In the genomic region with DNA sequence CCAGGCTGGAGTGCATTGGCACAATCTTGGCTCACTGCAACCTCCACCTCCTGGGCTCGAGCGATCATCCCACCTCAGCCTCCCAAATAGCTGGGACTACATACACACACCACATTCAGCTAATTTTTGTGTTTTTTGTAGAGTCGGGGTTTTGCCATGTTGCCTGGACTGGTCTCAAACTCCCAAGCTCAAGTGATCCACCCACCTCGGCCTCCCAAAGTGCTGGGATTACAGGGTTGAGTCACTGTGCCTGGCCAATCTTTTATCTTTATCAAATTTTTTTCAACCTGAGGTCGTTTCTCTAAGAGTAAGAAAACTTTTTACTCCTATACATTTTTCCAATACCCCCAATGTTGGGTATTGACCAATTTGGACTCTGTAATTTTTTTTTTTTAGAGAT, we compare ENCODE assay signal across 2 cellular contexts.
TF ChIP-seq lines count a peak whose summit lies in the region.

No MANE protein-coding gene starts in this region.

TF ChIP-seq in GM23338, 12 proteins besides CTCF, POLR2A, EP300 and RAD21 (continues in another document):
- no peak for TF ChIP-seq STAT1 (IDR thresholded peaks at IDR 0.05; ENCODE audit: unreplicated experiment)
- TF ChIP-seq EZH2 (IDR thresholded peaks at IDR 0.05; ENCODE audit: low read depth, unreplicated experiment), result no peak
- TF ChIP-seq NANOG (IDR thresholded peaks at IDR 0.05; ENCODE audit: borderline replicate concordance), result no peak
- TF ChIP-seq, protein P1, sequence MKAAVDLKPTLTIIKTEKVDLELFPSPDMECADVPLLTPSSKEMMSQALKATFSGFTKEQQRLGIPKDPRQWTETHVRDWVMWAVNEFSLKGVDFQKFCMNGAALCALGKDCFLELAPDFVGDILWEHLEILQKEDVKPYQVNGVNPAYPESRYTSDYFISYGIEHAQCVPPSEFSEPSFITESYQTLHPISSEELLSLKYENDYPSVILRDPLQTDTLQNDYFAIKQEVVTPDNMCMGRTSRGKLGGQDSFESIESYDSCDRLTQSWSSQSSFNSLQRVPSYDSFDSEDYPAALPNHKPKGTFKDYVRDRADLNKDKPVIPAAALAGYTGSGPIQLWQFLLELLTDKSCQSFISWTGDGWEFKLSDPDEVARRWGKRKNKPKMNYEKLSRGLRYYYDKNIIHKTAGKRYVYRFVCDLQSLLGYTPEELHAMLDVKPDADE (IDR thresholded peaks at IDR 0.05), result no peak
- TF ChIP-seq ZNF114 (CRISPR knock-in tag; IDR thresholded peaks at IDR 0.05), result no peak
- TF ChIP-seq CREB1 (CRISPR knock-in tag; IDR thresholded peaks at IDR 0.05; ENCODE audit: low read depth), result no peak
- no peak for TF ChIP-seq JUNB (IDR thresholded peaks at IDR 0.05; ENCODE audit: unreplicated experiment)
- TF ChIP-seq, protein P2, sequence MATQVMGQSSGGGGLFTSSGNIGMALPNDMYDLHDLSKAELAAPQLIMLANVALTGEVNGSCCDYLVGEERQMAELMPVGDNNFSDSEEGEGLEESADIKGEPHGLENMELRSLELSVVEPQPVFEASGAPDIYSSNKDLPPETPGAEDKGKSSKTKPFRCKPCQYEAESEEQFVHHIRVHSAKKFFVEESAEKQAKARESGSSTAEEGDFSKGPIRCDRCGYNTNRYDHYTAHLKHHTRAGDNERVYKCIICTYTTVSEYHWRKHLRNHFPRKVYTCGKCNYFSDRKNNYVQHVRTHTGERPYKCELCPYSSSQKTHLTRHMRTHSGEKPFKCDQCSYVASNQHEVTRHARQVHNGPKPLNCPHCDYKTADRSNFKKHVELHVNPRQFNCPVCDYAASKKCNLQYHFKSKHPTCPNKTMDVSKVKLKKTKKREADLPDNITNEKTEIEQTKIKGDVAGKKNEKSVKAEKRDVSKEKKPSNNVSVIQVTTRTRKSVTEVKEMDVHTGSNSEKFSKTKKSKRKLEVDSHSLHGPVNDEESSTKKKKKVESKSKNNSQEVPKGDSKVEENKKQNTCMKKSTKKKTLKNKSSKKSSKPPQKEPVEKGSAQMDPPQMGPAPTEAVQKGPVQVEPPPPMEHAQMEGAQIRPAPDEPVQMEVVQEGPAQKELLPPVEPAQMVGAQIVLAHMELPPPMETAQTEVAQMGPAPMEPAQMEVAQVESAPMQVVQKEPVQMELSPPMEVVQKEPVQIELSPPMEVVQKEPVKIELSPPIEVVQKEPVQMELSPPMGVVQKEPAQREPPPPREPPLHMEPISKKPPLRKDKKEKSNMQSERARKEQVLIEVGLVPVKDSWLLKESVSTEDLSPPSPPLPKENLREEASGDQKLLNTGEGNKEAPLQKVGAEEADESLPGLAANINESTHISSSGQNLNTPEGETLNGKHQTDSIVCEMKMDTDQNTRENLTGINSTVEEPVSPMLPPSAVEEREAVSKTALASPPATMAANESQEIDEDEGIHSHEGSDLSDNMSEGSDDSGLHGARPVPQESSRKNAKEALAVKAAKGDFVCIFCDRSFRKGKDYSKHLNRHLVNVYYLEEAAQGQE (IDR thresholded peaks at IDR 0.05; ENCODE audit: unreplicated experiment), result no peak
- TF ChIP-seq, protein P3, sequence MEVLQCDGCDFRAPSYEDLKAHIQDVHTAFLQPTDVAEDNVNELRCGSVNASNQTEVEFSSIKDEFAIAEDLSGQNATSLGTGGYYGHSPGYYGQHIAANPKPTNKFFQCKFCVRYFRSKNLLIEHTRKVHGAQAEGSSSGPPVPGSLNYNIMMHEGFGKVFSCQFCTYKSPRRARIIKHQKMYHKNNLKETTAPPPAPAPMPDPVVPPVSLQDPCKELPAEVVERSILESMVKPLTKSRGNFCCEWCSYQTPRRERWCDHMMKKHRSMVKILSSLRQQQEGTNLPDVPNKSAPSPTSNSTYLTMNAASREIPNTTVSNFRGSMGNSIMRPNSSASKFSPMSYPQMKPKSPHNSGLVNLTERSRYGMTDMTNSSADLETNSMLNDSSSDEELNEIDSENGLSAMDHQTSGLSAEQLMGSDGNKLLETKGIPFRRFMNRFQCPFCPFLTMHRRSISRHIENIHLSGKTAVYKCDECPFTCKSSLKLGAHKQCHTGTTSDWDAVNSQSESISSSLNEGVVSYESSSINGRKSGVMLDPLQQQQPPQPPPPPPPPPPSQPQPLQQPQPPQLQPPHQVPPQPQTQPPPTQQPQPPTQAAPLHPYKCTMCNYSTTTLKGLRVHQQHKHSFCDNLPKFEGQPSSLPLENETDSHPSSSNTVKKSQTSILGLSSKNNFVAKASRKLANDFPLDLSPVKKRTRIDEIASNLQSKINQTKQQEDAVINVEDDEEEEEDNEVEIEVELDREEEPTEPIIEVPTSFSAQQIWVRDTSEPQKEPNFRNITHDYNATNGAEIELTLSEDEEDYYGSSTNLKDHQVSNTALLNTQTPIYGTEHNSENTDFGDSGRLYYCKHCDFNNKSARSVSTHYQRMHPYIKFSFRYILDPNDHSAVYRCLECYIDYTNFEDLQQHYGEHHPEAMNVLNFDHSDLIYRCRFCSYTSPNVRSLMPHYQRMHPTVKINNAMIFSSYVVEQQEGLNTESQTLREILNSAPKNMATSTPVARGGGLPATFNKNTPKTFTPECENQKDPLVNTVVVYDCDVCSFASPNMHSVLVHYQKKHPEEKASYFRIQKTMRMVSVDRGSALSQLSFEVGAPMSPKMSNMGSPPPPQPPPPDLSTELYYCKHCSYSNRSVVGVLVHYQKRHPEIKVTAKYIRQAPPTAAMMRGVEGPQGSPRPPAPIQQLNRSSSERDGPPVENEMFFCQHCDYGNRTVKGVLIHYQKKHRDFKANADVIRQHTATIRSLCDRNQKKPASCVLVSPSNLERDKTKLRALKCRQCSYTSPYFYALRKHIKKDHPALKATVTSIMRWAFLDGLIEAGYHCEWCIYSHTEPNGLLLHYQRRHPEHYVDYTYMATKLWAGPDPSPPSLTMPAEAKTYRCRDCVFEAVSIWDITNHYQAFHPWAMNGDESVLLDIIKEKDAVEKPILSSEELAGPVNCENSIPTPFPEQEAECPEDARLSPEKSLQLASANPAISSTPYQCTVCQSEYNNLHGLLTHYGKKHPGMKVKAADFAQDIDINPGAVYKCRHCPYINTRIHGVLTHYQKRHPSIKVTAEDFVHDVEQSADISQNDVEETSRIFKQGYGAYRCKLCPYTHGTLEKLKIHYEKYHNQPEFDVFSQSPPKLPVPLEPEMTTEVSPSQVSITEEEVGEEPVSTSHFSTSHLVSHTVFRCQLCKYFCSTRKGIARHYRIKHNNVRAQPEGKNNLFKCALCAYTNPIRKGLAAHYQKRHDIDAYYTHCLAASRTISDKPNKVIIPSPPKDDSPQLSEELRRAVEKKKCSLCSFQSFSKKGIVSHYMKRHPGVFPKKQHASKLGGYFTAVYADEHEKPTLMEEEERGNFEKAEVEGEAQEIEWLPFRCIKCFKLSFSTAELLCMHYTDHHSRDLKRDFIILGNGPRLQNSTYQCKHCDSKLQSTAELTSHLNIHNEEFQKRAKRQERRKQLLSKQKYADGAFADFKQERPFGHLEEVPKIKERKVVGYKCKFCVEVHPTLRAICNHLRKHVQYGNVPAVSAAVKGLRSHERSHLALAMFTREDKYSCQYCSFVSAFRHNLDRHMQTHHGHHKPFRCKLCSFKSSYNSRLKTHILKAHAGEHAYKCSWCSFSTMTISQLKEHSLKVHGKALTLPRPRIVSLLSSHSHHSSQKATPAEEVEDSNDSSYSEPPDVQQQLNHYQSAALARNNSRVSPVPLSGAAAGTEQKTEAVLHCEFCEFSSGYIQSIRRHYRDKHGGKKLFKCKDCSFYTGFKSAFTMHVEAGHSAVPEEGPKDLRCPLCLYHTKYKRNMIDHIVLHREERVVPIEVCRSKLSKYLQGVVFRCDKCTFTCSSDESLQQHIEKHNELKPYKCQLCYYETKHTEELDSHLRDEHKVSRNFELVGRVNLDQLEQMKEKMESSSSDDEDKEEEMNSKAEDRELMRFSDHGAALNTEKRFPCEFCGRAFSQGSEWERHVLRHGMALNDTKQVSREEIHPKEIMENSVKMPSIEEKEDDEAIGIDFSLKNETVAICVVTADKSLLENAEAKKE (CRISPR knock-in tag; IDR thresholded peaks at IDR 0.05), result no peak
- TF ChIP-seq EZH2phosphoT487 (IDR thresholded peaks at IDR 0.05; ENCODE audit: unreplicated experiment), result no peak

TF ChIP-seq in H1, 55 proteins besides CTCF, POLR2A, EP300 and RAD21:
- no peak for TF ChIP-seq HDAC6 (IDR thresholded peaks at IDR 0.05; ENCODE audit: low read depth, low read length)
- TF ChIP-seq BCL11A (IDR thresholded peaks at IDR 0.05; ENCODE audit: low read depth in 2 of 2, low read length in 2 of 2), result no peak
- TF ChIP-seq BRCA1 (IDR thresholded peaks at IDR 0.05; ENCODE audit: low read depth, low read length), result no peak
- TF ChIP-seq ATF3 (IDR thresholded peaks at IDR 0.05; ENCODE audit: insufficient read depth, low read depth, low read length), result no peak
- TF ChIP-seq SIX5 (IDR thresholded peaks at IDR 0.05; ENCODE audit: low read depth, low read length), result no peak
- no peak for TF ChIP-seq HDAC2 (IDR thresholded peaks at IDR 0.05; ENCODE audit: borderline replicate concordance in 1 of 2, low read depth in 2 of 2, low read length in 2 of 2)
- TF ChIP-seq NRF1 (IDR thresholded peaks at IDR 0.05; ENCODE audit: low read depth, low read length), result no peak
- TF ChIP-seq, protein P4, sequence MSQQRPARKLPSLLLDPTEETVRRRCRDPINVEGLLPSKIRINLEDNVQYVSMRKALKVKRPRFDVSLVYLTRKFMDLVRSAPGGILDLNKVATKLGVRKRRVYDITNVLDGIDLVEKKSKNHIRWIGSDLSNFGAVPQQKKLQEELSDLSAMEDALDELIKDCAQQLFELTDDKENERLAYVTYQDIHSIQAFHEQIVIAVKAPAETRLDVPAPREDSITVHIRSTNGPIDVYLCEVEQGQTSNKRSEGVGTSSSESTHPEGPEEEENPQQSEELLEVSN (IDR thresholded peaks at IDR 0.05), result no peak
- no peak for TF ChIP-seq SP4 (IDR thresholded peaks at IDR 0.05; ENCODE audit: low read length)
- TF ChIP-seq GTF2F1 (IDR thresholded peaks at IDR 0.05; ENCODE audit: borderline replicate concordance, low read depth, low read length), result no peak
- TF ChIP-seq TBP (IDR thresholded peaks at IDR 0.05; ENCODE audit: low read depth, low read length), result no peak
- TF ChIP-seq CEBPB (IDR thresholded peaks at IDR 0.05; ENCODE audit: low read depth, low read length), result no peak
- no peak for TF ChIP-seq GABPA (IDR thresholded peaks at IDR 0.05; ENCODE audit: borderline replicate concordance, insufficient read depth, low read length)
- no peak for TF ChIP-seq KDM4A (IDR thresholded peaks at IDR 0.05; ENCODE audit: low read depth, low read length, severe bottlenecking)
- TF ChIP-seq, protein P5, sequence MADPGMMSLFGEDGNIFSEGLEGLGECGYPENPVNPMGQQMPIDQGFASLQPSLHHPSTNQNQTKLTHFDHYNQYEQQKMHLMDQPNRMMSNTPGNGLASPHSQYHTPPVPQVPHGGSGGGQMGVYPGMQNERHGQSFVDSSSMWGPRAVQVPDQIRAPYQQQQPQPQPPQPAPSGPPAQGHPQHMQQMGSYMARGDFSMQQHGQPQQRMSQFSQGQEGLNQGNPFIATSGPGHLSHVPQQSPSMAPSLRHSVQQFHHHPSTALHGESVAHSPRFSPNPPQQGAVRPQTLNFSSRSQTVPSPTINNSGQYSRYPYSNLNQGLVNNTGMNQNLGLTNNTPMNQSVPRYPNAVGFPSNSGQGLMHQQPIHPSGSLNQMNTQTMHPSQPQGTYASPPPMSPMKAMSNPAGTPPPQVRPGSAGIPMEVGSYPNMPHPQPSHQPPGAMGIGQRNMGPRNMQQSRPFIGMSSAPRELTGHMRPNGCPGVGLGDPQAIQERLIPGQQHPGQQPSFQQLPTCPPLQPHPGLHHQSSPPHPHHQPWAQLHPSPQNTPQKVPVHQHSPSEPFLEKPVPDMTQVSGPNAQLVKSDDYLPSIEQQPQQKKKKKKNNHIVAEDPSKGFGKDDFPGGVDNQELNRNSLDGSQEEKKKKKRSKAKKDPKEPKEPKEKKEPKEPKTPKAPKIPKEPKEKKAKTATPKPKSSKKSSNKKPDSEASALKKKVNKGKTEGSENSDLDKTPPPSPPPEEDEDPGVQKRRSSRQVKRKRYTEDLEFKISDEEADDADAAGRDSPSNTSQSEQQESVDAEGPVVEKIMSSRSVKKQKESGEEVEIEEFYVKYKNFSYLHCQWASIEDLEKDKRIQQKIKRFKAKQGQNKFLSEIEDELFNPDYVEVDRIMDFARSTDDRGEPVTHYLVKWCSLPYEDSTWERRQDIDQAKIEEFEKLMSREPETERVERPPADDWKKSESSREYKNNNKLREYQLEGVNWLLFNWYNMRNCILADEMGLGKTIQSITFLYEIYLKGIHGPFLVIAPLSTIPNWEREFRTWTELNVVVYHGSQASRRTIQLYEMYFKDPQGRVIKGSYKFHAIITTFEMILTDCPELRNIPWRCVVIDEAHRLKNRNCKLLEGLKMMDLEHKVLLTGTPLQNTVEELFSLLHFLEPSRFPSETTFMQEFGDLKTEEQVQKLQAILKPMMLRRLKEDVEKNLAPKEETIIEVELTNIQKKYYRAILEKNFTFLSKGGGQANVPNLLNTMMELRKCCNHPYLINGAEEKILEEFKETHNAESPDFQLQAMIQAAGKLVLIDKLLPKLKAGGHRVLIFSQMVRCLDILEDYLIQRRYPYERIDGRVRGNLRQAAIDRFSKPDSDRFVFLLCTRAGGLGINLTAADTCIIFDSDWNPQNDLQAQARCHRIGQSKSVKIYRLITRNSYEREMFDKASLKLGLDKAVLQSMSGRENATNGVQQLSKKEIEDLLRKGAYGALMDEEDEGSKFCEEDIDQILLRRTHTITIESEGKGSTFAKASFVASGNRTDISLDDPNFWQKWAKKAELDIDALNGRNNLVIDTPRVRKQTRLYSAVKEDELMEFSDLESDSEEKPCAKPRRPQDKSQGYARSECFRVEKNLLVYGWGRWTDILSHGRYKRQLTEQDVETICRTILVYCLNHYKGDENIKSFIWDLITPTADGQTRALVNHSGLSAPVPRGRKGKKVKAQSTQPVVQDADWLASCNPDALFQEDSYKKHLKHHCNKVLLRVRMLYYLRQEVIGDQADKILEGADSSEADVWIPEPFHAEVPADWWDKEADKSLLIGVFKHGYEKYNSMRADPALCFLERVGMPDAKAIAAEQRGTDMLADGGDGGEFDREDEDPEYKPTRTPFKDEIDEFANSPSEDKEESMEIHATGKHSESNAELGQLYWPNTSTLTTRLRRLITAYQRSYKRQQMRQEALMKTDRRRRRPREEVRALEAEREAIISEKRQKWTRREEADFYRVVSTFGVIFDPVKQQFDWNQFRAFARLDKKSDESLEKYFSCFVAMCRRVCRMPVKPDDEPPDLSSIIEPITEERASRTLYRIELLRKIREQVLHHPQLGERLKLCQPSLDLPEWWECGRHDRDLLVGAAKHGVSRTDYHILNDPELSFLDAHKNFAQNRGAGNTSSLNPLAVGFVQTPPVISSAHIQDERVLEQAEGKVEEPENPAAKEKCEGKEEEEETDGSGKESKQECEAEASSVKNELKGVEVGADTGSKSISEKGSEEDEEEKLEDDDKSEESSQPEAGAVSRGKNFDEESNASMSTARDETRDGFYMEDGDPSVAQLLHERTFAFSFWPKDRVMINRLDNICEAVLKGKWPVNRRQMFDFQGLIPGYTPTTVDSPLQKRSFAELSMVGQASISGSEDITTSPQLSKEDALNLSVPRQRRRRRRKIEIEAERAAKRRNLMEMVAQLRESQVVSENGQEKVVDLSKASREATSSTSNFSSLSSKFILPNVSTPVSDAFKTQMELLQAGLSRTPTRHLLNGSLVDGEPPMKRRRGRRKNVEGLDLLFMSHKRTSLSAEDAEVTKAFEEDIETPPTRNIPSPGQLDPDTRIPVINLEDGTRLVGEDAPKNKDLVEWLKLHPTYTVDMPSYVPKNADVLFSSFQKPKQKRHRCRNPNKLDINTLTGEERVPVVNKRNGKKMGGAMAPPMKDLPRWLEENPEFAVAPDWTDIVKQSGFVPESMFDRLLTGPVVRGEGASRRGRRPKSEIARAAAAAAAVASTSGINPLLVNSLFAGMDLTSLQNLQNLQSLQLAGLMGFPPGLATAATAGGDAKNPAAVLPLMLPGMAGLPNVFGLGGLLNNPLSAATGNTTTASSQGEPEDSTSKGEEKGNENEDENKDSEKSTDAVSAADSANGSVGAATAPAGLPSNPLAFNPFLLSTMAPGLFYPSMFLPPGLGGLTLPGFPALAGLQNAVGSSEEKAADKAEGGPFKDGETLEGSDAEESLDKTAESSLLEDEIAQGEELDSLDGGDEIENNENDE (IDR thresholded peaks at IDR 0.05; ENCODE audit: insufficient replicate concordance, low read length), result no peak
- TF ChIP-seq YY1 (IDR thresholded peaks at IDR 0.05; ENCODE audit: low read depth, low read length), result no peak
- TF ChIP-seq EZH2 (IDR thresholded peaks at IDR 0.05; ENCODE audit: low read depth, low read length, severe bottlenecking), result no peak
